In the genomic region with DNA sequence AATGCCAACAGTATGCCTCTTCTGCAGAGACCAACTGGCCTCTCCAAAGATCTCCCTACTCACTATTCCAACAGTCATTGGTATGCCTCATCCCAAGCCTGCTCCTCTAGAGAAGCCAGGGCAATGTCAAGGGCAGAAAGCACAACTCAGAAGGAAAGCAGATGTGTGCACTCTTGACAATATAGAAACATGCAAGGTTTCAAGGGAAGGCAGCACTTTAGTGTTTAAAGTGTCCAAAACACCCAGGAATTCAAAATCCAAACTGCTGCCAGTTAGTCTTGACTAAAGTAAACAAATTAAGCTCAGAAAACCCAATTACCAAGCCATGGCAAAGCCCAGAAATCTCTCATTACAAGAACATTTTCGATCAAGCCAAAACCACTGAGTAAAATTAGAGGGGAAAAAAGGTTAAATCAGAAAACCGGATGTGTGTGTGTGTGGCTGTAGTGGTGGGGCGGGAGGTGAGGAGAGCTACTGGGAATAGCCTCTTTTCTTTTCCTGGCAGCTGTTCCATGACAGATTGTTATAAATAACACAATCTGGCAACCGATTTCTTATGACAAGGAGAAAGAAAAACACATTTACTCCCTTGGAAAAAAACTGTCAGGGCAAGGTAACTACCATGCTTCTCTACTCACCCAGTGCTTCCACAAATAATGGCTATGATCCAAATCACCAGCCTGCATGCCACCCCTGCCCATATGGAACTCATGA, we compare ENCODE assay signal across 8 cellular contexts. TPM values are rescaled to one million over a fixed set of nuclear protein-coding genes. Genes with fewer than 3 reads are reported as not detected.
DNase-seq lines count a peak whose midpoint lies in the region; ATAC-seq and TF ChIP-seq lines count a peak whose summit lies in the region.

No MANE protein-coding gene starts in this region.

- peak; percentile 17 for DNase-seq in Ammon's horn (ENCODE audit: low spot score)
- DNase-seq in NCI-H2196 (lab: John Stamatoyannopoulos, UW; ENCODE audit: unreplicated experiment): peak; percentile 61
- DNase-seq in choroid plexus epithelial cell (ENCODE audit: low read depth): peak; percentile 79
- peak; percentile 10 for DNase-seq in occipital lobe (lab: John Stamatoyannopoulos, UW)
- DNase-seq in GM10266 (ENCODE audit: extremely low spot score): no peak
- no peak for DNase-seq in NOMO-1 treated with DMSO at 0.1 percent for 48 hours (lab: John Stamatoyannopoulos, UW; ENCODE audit: unreplicated experiment)

- H3K4me3 ChIP-seq in choroid plexus epithelial cell (ENCODE audit: low read depth, low read length): no peak overlapping the region

- no peak for TF ChIP-seq CTCF in choroid plexus epithelial cell (conservative IDR thresholded peaks at IDR 0.05; ENCODE audit: low read depth, low read length)
- no peak for TF ChIP-seq CTCF in GM10266 (IDR thresholded peaks at IDR 0.05; ENCODE audit: control insufficient read depth, insufficient read depth, low read depth, missing control alignments)

- ATAC-seq in HG03108 (IDR thresholded peaks at IDR 0.05; ENCODE audit: unreplicated experiment): no peak
- ATAC-seq in GM18520 (IDR thresholded peaks at IDR 0.05; ENCODE audit: unreplicated experiment): no peak

RNA-seq across cellular contexts. Expression of a gene that starts 39.2 kb away (rescaled TPM):
- 33.1 TPM for total RNA-seq in occipital lobe

Comparison
In these comparisons a context has a peak if more than half of its experiments do, and no peak if none do; other contexts are left out.
1. DNase-seq: peak in Ammon's horn (single experiment), NCI-H2196 (single experiment), choroid plexus epithelial cell (single experiment) and occipital lobe (single experiment); none in GM10266 (single experiment) and NOMO-1 treated with DMSO at 0.1 percent for 48 hours (single experiment).